8 cellular contexts compared by ENCODE assay signal in genomic region chr20:47258745-47259695, GRCh38.
DNase-seq lines count a peak whose midpoint lies in the region; ATAC-seq, FAIRE-seq and TF ChIP-seq lines count a peak whose summit lies in the region.

No MANE protein-coding gene starts in this region.

- H3K4me3 Mint-ChIP-seq in activated naive CD4-positive, alpha-beta T cell treated with anti-CD3 and anti-CD28 coated beads, Interleukin-2, amount 10 ng/mL, durations not matched to agents 7 days and 5 days: no peak overlapping the region

- POLR2A ChIA-PET in OCI-LY7 (lab: Charles Lee): no interaction called here

- H3K79me2 ChIP-seq in OCI-LY7 (ENCODE audit: insufficient read depth, low read depth, low read length) (peaks cover 57% of the 10 kb centered on the region; the same call in 1 of the 2 replicates), hepatocyte (peaks cover 45% of the 10 kb centered on the region)

- H3K27ac ChIP-seq in OCI-LY7 (ENCODE audit: low read depth, low read length, poor library complexity, severe bottlenecking) (peak overlapping the region; percentile 39), esophagus squamous epithelium (peak overlapping the region; percentile 45 to 79 (median 54)), hepatocyte (no peak overlapping the region)

- H2AFZ ChIP-seq in OCI-LY7 (ENCODE audit: low read length) (no peak overlapping the region), hepatocyte (no peak overlapping the region)

- H3K4me1 Mint-ChIP-seq in activated naive CD4-positive, alpha-beta T cell treated with anti-CD3 and anti-CD28 coated beads, Interleukin-2, amount 10 ng/mL, durations not matched to agents 7 days and 5 days: no peaks in the 10 kb centered on the region

- DNase-seq in activated naive CD4-positive, alpha-beta T cell treated with anti-CD3 and anti-CD28 coated beads, Interleukin-2, amount 50 U/mL, for 72 hours (ENCODE audit: low spot score in 2 of 2): no peak
- no peak for DNase-seq in activated naive CD4-positive, alpha-beta T cell treated with anti-CD3 and anti-CD28 coated beads, Interleukin-2, amount 10 ng/mL, durations not matched to agents 7 days and 5 days
- DNase-seq in OCI-LY7 (ENCODE audit: low spot score) (peak; percentile 46), esophagus squamous epithelium (lab: John Stamatoyannopoulos, UW) (no peak), putamen (ENCODE audit: low spot score) (peak; percentile 50), hepatocyte (ENCODE audit: low spot score) (no peak), H7 (no peak), HTR-8/SVneo (ENCODE audit: insufficient read length, low spot score) (no peak)

- H3K9me2 ChIP-seq in OCI-LY7 (ENCODE audit: insufficient read depth, low read length) (no peaks in the 10 kb centered on the region), hepatocyte (replicated peaks; ENCODE audit: insufficient read depth) (no peaks in the 10 kb centered on the region)

- no peak for FAIRE-seq in HTR-8/SVneo (lab: Jason Lieb, UNC)

- H3K9me3 Mint-ChIP-seq in activated naive CD4-positive, alpha-beta T cell treated with anti-CD3 and anti-CD28 coated beads, Interleukin-2, amount 50 U/mL, for 72 hours: no peaks in the 10 kb centered on the region
- no peaks in the 10 kb centered on the region for H3K9me3 Mint-ChIP-seq in activated naive CD4-positive, alpha-beta T cell treated with anti-CD3 and anti-CD28 coated beads, Interleukin-2, amount 10 ng/mL, durations not matched to agents 7 days and 5 days

- H3K4me3 ChIP-seq in OCI-LY7 (ENCODE audit: low read depth, low read length, poor library complexity, severe bottlenecking) (no peak overlapping the region), esophagus squamous epithelium (no peak overlapping the region), hepatocyte (no peak overlapping the region), H7 (ENCODE audit: insufficient read depth, low read depth, low read length) (no peak overlapping the region)

- H3K9me3 ChIP-seq in OCI-LY7 (ENCODE audit: low read length): no peaks in the 10 kb centered on the region
- H3K9me3 ChIP-seq in esophagus squamous epithelium: no peaks in the 10 kb centered on the region
- H3K9me3 ChIP-seq in hepatocyte (ENCODE audit: low read depth): no peaks in the 10 kb centered on the region

- H3K36me3 ChIP-seq in OCI-LY7 (ENCODE audit: insufficient read depth, low read length) (peaks cover 84% of the 10 kb centered on the region), esophagus squamous epithelium (peaks cover 18 to 83% (median 19%) of the 10 kb centered on the region in 3 donors), hepatocyte (replicated peaks; ENCODE audit: insufficient read depth, low read depth) (no peaks in the 10 kb centered on the region), H7 (replicated peaks; ENCODE audit: control insufficient read depth, insufficient read depth, low read length) (peaks cover 25% of the 10 kb centered on the region)

- H3K4me2 ChIP-seq in OCI-LY7 (ENCODE audit: low read length) (peak overlapping the region; percentile 40), hepatocyte (no peak overlapping the region)

- H4K20me1 ChIP-seq in OCI-LY7 (ENCODE audit: insufficient read depth, low read length) (no peaks in the 10 kb centered on the region), hepatocyte (ENCODE audit: insufficient read depth, poor library complexity, severe bottlenecking) (peaks cover 16% of the 10 kb centered on the region)

- TF ChIP-seq CTCF in OCI-LY7 (conservative IDR thresholded peaks at IDR 0.05; ENCODE audit: low read length): no peak
- TF ChIP-seq CTCF in esophagus squamous epithelium (IDR thresholded peaks at IDR 0.05): no peak
- TF ChIP-seq CTCF in hepatocyte (IDR thresholded peaks at IDR 0.05; ENCODE audit: poor library complexity): no peak

- intact Hi-C loops in OCI-LY7 (cut with micrococcal nuclease; ENCODE audit: unreplicated experiment): no loop called here
- intact Hi-C loops in esophagus squamous epithelium (cut with DNase I): no loop called here

- H3K27me3 Mint-ChIP-seq in activated naive CD4-positive, alpha-beta T cell treated with anti-CD3 and anti-CD28 coated beads, Interleukin-2, amount 10 ng/mL, durations not matched to agents 7 days and 5 days: no peaks in the 10 kb centered on the region

- peaks cover 0 to 9% of the 10 kb centered on the region in 2 donors for H3K36me3 Mint-ChIP-seq in activated naive CD4-positive, alpha-beta T cell treated with anti-CD3 and anti-CD28 coated beads, Interleukin-2, amount 50 U/mL, for 72 hours
- H3K36me3 Mint-ChIP-seq in activated naive CD4-positive, alpha-beta T cell treated with anti-CD3 and anti-CD28 coated beads, Interleukin-2, amount 10 ng/mL, durations not matched to agents 7 days and 5 days: peaks cover 50% of the 10 kb centered on the region

- WGBS in esophagus squamous epithelium, 2 donors: 61 to 63% methylated on average over 12 to 13 of the region's 16 CpGs
- WGBS in hepatocyte (ENCODE audit: low lambda C conversion rate, missing lambda C conversion rate): 83% methylated on average over 16 of the region's 16 CpGs

- peak; percentile 25 to 41 for ATAC-seq in activated naive CD4-positive, alpha-beta T cell treated with anti-CD3 and anti-CD28 coated beads, Interleukin-2, amount 50 U/mL, for 72 hours

- H3K27ac Mint-ChIP-seq in activated naive CD4-positive, alpha-beta T cell treated with anti-CD3 and anti-CD28 coated beads, Interleukin-2, amount 50 U/mL, for 72 hours: peak overlapping the region; percentile 53 to 87
- H3K27ac Mint-ChIP-seq in activated naive CD4-positive, alpha-beta T cell treated with anti-CD3 and anti-CD28 coated beads, Interleukin-2, amount 10 ng/mL, durations not matched to agents 7 days and 5 days: no peak overlapping the region

- peaks cover 56% of the 10 kb centered on the region for H3K4me1 ChIP-seq in OCI-LY7 (ENCODE audit: insufficient read depth, low read length, poor library complexity, severe bottlenecking)
- H3K4me1 ChIP-seq in esophagus squamous epithelium: peaks cover 0 to 29% (median 0%) of the 10 kb centered on the region in 3 donors
- no peaks in the 10 kb centered on the region for H3K4me1 ChIP-seq in hepatocyte (ENCODE audit: insufficient read depth)

- H3K27me3 ChIP-seq in esophagus squamous epithelium: no peaks in the 10 kb centered on the region
- no peaks in the 10 kb centered on the region for H3K27me3 ChIP-seq in hepatocyte
- H3K27me3 ChIP-seq in H7 (ENCODE audit: control insufficient read depth, insufficient read depth, low read length): no peaks in the 10 kb centered on the region

- BruUV-seq in OCI-LY7 (replicated peaks; lab: Mats Ljungman, UMichigan): no TSS peak

- CTCF ChIA-PET in activated naive CD4-positive, alpha-beta T cell treated with anti-CD3 and anti-CD28 coated beads, Interleukin-2, amount 10 ng/mL, durations not matched to agents 7 days and 5 days (lab: Charles Lee): interaction anchor here (1.5 to 1.6 kb wide), 2 partner anchors 15 to 125 kb away, joined by 4 to 5 read pairs; no protein-coding TSS in a partner anchor
- CTCF ChIA-PET in OCI-LY7 (lab: Charles Lee; ENCODE audit: unreplicated experiment): no interaction called here

- no peak for TF ChIP-seq POLR2A in esophagus squamous epithelium (IDR thresholded peaks at IDR 0.05)

Comparison
In these comparisons a context has a peak if more than half of its experiments do, and no peak if none do; other contexts are left out.
1. DNase-seq: peak in OCI-LY7 (single experiment) and putamen (single experiment); none in activated naive CD4-positive, alpha-beta T cell treated with anti-CD3 and anti-CD28 coated beads, Interleukin-2, amount 50 U/mL, for 72 hours (0 of 2), activated naive CD4-positive, alpha-beta T cell treated with anti-CD3 and anti-CD28 coated beads, Interleukin-2, amount 10 ng/mL, durations not matched to agents 7 days and 5 days (single experiment), esophagus squamous epithelium (single experiment), hepatocyte (single experiment), H7 (single experiment) and HTR-8/SVneo (single experiment).